In the genomic region with DNA sequence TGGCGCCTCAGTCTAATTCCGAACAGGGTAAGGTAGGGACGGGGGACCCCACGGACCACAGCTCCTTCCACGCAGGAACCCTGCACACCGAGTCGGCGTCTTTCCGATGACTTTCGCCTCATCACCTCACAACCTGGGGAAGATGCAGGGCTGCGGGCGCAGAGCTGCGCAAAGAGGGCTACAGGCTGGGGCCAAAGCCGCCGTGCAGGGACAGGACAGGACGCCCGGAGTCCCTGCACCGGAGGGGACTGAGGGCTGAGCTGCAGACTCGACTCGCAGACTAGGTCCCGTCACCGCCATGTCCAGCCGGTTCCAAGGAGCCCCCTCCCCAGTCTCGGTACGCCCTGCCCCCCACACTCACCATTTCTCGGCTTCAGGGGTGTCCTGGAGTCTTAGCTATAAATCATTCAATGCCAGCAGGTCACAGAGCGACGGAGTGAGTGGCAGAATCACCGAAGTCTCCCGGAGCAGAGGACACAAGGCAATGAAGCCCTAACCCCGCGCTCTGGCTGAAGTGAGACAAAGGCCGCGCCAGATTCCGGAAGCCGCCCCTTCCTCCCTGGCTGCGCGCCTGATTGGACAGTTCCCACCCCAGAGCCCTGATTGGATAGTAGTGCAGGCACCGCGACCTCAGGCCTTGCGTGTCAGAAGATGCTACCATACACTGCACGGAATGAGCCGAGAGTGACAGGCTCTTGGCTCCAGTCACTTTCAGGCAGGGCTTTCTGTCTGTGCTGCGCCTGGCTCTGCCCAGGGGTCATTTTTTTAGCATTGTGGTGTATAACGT, we compare ENCODE assay signal across 8 cellular contexts. TPM values are rescaled to one million over a fixed set of nuclear protein-coding genes. Genes with fewer than 3 reads are reported as not detected.
A peak's percentile ranks its signal among the peaks of the same experiment; 100 is the strongest.
DNase-seq lines count a peak whose midpoint lies in the region; ATAC-seq and TF ChIP-seq lines count a peak whose summit lies in the region.
"Not testable (repeated sequence)": the region's sequence is repeated elsewhere in the genome, so short reads cannot be mapped to it uniquely, and the experiment has no call there.

A gene (minus strand): TSS at position 522 of the 787 bp plus-strand sequence. CDS start 158 bp downstream, at position 364.

- peak within 1 kb of the TSS; percentile 21; the same call in 1 of the 2 replicates for H3K56ac ChIP-seq in IMR-90 (ENCODE audit: extremely low read depth, insufficient read depth, low read length)

- WGBS in IMR-90 (ENCODE audit: extremely low coverage in 2 of 2, insufficient read length in 1 of 2), 2 experiments, result 0% methylated on average over 10 of the region's 45 CpGs; no CpG with 5 or more reads in 1 of the 2 experiments

- H3K9me2 ChIP-seq in OCI-LY7 (ENCODE audit: insufficient read depth, low read length), result not testable (repeated sequence)

- H3K27ac ChIP-seq in IMR-90 (ENCODE audit: insufficient read depth, low read length), result not testable (repeated sequence)
- H3K27ac ChIP-seq in OCI-LY7 (ENCODE audit: low read depth, low read length, poor library complexity, severe bottlenecking), result peak within 1 kb of the TSS; percentile 51

- DNase-seq in DMS114 treated with DMSO at 0.1 percent for 48 hours (lab: John Stamatoyannopoulos, UW; ENCODE audit: unreplicated experiment), result peak; percentile 91
- DNase-seq in IMR-90, result peak; percentile 96
- peak; percentile 96 for DNase-seq in OCI-LY7 (ENCODE audit: low spot score)
- DNase-seq in activated CD8-positive, alpha-beta memory T cell treated with anti-CD3 and anti-CD28 coated beads, Interleukin-2, amount 50 U/mL, for 48 hours, result peak; percentile 88
- DNase-seq in epithelial cell of esophagus (ENCODE audit: low read depth), result peak; percentile 97
- DNase-seq in stimulated activated CD8-positive, alpha-beta memory T cell treated with anti-CD3 and anti-CD28 coated beads, Interleukin-2, amount 100 ng/mL, for 48 hours (ENCODE audit: low read depth in 2 of 2), result peak; percentile 77 to 80

- not testable (repeated sequence) for H3K4ac ChIP-seq in IMR-90 (ENCODE audit: low read depth, low read length)

- not testable (repeated sequence) for H2BK120ac ChIP-seq in IMR-90 (ENCODE audit: low read depth, low read length)

- CTCF ChIA-PET in IMR-90 (lab: Yijun Ruan, JAX); OCI-LY7 (lab: Charles Lee; ENCODE audit: unreplicated experiment): not testable (repeated sequence)

- H3K9me1 ChIP-seq in IMR-90 (ENCODE audit: insufficient read depth, low read length), result not testable (repeated sequence)

- not testable (repeated sequence) for H3K23ac ChIP-seq in IMR-90 (ENCODE audit: low read depth, low read length)

- intact Hi-C loops in IMR-90 (cut with micrococcal nuclease); OCI-LY7 (cut with micrococcal nuclease; ENCODE audit: unreplicated experiment): not testable (repeated sequence)

- not testable (repeated sequence) for H3K27me3 ChIP-seq in IMR-90 (ENCODE audit: control insufficient read depth, insufficient read depth, low read length); mononuclear cell (ENCODE audit: insufficient read depth, low read length)

- peak; percentile 100 for ATAC-seq in GM21529 (IDR thresholded peaks at IDR 0.05; ENCODE audit: unreplicated experiment)
- ATAC-seq in IMR-90 (ENCODE audit: low read depth), result peak; percentile 100

- not testable (repeated sequence) for TF ChIP-seq POLR2A in IMR-90 (IDR thresholded peaks at IDR 0.05; ENCODE audit: low read depth, low read length)

- H3K14ac ChIP-seq in IMR-90 (replicated peaks; ENCODE audit: low read depth, low read length), result not testable (repeated sequence)

- H2AK5ac ChIP-seq in IMR-90 (ENCODE audit: low read depth, low read length), result not testable (repeated sequence)

- not testable (repeated sequence) for H3K4me1 ChIP-seq in IMR-90 (ENCODE audit: control insufficient read depth, insufficient read depth, low read length); OCI-LY7 (ENCODE audit: insufficient read depth, low read length, poor library complexity, severe bottlenecking); mononuclear cell (ENCODE audit: insufficient read depth, low read length)

- not testable (repeated sequence) for H2BK15ac ChIP-seq in IMR-90 (ENCODE audit: low read depth, low read length)

- not testable (repeated sequence) for H2BK5ac ChIP-seq in IMR-90 (ENCODE audit: low read depth, low read length, poor library complexity, severe bottlenecking)

- H2AFZ ChIP-seq in IMR-90 (replicated peaks; ENCODE audit: low read length, poor library complexity), result peak within 1 kb of the TSS; percentile 79
- H2AFZ ChIP-seq in OCI-LY7 (ENCODE audit: low read length), result peak within 1 kb of the TSS; percentile 86

- BruUV-seq in IMR-90 (replicated peaks; lab: Mats Ljungman, UMichigan), result not testable (repeated sequence)
- BruUV-seq in OCI-LY7 (replicated peaks; lab: Mats Ljungman, UMichigan), result TSS peak; percentile 71

- TF ChIP-seq RAD21 in IMR-90 (IDR thresholded peaks at IDR 0.05; ENCODE audit: low read length), result not testable (repeated sequence)

- H4K5ac ChIP-seq in IMR-90 (ENCODE audit: low read depth, low read length), result peak within 1 kb of the TSS; percentile 20; the same call in 1 of the 2 replicates

- peak within 1 kb of the TSS; percentile 15 to 61; a peak in 2 of 4 replicates for H4K8ac ChIP-seq in IMR-90 (ENCODE audit: low read depth in 2 of 2, low read length in 2 of 2)

- peak within 1 kb of the TSS; percentile 47; the same call in 1 of the 2 replicates for H3K9ac ChIP-seq in IMR-90 (ENCODE audit: low read depth, low read length)

- peak within 1 kb of the TSS; percentile 83 for H3K4me2 ChIP-seq in IMR-90 (ENCODE audit: low read depth, low read length)
- peak within 1 kb of the TSS; percentile 85 for H3K4me2 ChIP-seq in OCI-LY7 (ENCODE audit: low read length)

- H4K20me1 ChIP-seq in IMR-90 (ENCODE audit: insufficient read depth, low read length); OCI-LY7 (ENCODE audit: insufficient read depth, low read length): not testable (repeated sequence)

- H3K79me2 ChIP-seq in OCI-LY7 (ENCODE audit: insufficient read depth, low read depth, low read length), result peaks cover 43% of the 10 kb centered on the region

- not testable (repeated sequence) for H3K18ac ChIP-seq in IMR-90 (ENCODE audit: low read depth, low read length)

- not testable (repeated sequence) for H3K79me1 ChIP-seq in IMR-90 (ENCODE audit: low read depth in 1 of 2, low read length in 2 of 2)

- peak within 1 kb of the TSS; percentile 80 for H3K4me3 ChIP-seq in IMR-90 (ENCODE audit: insufficient read depth, low read depth, low read length)
- peak within 1 kb of the TSS; percentile 83 for H3K4me3 ChIP-seq in OCI-LY7 (ENCODE audit: low read depth, low read length, poor library complexity, severe bottlenecking)
- peak within 1 kb of the TSS; percentile 64 for H3K4me3 ChIP-seq in epithelial cell of esophagus (ENCODE audit: low read length)
- peak within 1 kb of the TSS; percentile 51 for H3K4me3 ChIP-seq in mononuclear cell (ENCODE audit: low read length)

- in situ Hi-C loops in IMR-90 (cut with MboI; ENCODE audit: low sequenced_read_pairs), result not testable (repeated sequence)

- not testable (repeated sequence) for H3K36me3 ChIP-seq in IMR-90 (ENCODE audit: control insufficient read depth, insufficient read depth, low read length)
- peaks cover 13% of the 10 kb centered on the region for H3K36me3 ChIP-seq in OCI-LY7 (ENCODE audit: insufficient read depth, low read length)

- not testable (repeated sequence) for H3K9me3 ChIP-seq in IMR-90 (ENCODE audit: control insufficient read depth, insufficient read depth, low read length); OCI-LY7 (ENCODE audit: low read length); mononuclear cell (ENCODE audit: low read depth, low read length)

- not testable (repeated sequence) for TF ChIP-seq CTCF in IMR-90 (conservative IDR thresholded peaks at IDR 0.05; ENCODE audit: low read depth, low read length); OCI-LY7 (conservative IDR thresholded peaks at IDR 0.05; ENCODE audit: low read length); epithelial cell of esophagus (IDR thresholded peaks at IDR 0.05; ENCODE audit: insufficient read depth, low read depth, low read length, missing control alignments)

- POLR2A ChIA-PET in IMR-90 (lab: Charles Lee; ENCODE audit: unreplicated experiment); OCI-LY7 (lab: Charles Lee): not testable (repeated sequence)

- not testable (repeated sequence) for H2BK20ac ChIP-seq in IMR-90 (ENCODE audit: low read depth, low read length)

- not testable (repeated sequence) for H2AK9ac ChIP-seq in IMR-90 (replicated peaks; ENCODE audit: low read depth, low read length, poor library complexity)

- not testable (repeated sequence) for H4K91ac ChIP-seq in IMR-90 (ENCODE audit: insufficient read depth, low read depth, low read length)

- dilution Hi-C loops in IMR-90 (cut with HindIII; ENCODE audit: low sequenced_read_pairs, unreplicated experiment), result not testable (repeated sequence)

TF ChIP-seq in IMR-90, 13 proteins besides CTCF, POLR2A, EP300 and RAD21:
- TF ChIP-seq FOS (IDR thresholded peaks at IDR 0.05; ENCODE audit: low read depth, low read length), result peak; percentile 50; the same call in 1 of the 2 replicates

RNA-seq across cellular contexts. Expression of the gene that starts here (rescaled TPM):
- total RNA-seq in IMR-90 (2012; rRNA removed), result 3.3 and 4.7 TPM in 2 replicates
- 2.2 and 2.3 TPM in 2 replicates for polyA plus RNA-seq in IMR-90 (2012; rRNA removed)
- polyA plus RNA-seq in IMR-90 (2012; cell fraction: cytosol; rRNA removed), result 0.45 and 1.3 TPM in 2 replicates
- polyA plus RNA-seq in IMR-90 (2012; cell fraction: nucleus; rRNA removed; ENCODE audit: low replicate concordance), result 1.9 and 6.9 TPM in 2 replicates
- total RNA-seq in OCI-LY7 (2014; rRNA removed; shearing (Covaris generic)), result 47.0 and 57.6 TPM in 2 replicates
- 52.7 and 64.4 TPM in 2 replicates for total RNA-seq in OCI-LY7 (2022)
- 6.9 TPM for total RNA-seq in mononuclear cell
